In the genomic region with DNA sequence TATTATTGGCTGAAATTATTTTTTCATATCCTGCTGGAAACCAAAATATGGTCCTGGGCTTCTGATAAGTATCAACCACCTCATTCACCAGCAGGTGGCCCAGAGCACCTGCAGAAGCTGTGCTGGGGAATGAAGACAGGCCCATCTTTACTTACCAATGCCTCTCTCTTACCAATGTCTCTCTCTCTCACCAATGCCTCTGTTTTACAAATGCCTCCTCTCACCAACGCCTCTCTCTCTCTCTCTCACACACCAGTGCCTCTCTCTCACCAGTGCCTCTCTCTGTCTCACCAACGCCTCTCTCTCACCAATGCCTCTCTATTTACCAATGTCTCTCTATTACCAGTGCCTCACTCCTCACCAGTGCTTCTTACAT, we compare ENCODE assay signal across 8 cellular contexts. TPM values are rescaled to one million over a fixed set of nuclear protein-coding genes. Genes with fewer than 3 reads are reported as not detected.
DNase-seq lines count a peak whose midpoint lies in the region; ATAC-seq lines count a peak whose summit lies in the region.

No MANE protein-coding gene starts in this region.

- peak overlapping the region; percentile 63 for H3K27ac Mint-ChIP-seq in activated naive CD4-positive, alpha-beta T cell treated with anti-CD3 and anti-CD28 coated beads, Interleukin-2, amount 50 U/mL, for 24 hours

- H3K27me3 Mint-ChIP-seq in activated naive CD4-positive, alpha-beta T cell treated with anti-CD3 and anti-CD28 coated beads, Interleukin-2, amount 50 U/mL, for 24 hours = no peaks in the 10 kb centered on the region

- ATAC-seq in GM19455 (IDR thresholded peaks at IDR 0.05; ENCODE audit: unreplicated experiment) (peak; percentile 44), HG02623 (IDR thresholded peaks at IDR 0.05; ENCODE audit: unreplicated experiment) (no peak)

- peaks cover 63% of the 10 kb centered on the region for H3K4me1 Mint-ChIP-seq in activated naive CD4-positive, alpha-beta T cell treated with anti-CD3 and anti-CD28 coated beads, Interleukin-2, amount 50 U/mL, for 24 hours

- in situ Hi-C loops in Caki2 (cut with HindIII; ENCODE audit: low pct_unique_long_range_greater_than_20kb, low sequenced_read_pairs) = no loop called here

- no peaks in the 10 kb centered on the region for H3K36me3 Mint-ChIP-seq in activated naive CD4-positive, alpha-beta T cell treated with anti-CD3 and anti-CD28 coated beads, Interleukin-2, amount 50 U/mL, for 24 hours

- peak overlapping the region; percentile 50 for H3K4me3 Mint-ChIP-seq in activated naive CD4-positive, alpha-beta T cell treated with anti-CD3 and anti-CD28 coated beads, Interleukin-2, amount 50 U/mL, for 24 hours

- DNase-seq in Caki2 (ENCODE audit: low read depth) = peak; percentile 76
- DNase-seq in NCI-H774 (lab: John Stamatoyannopoulos, UW) = peak; percentile 32
- peak; percentile 22 for DNase-seq in stimulated activated CD8-positive, alpha-beta memory T cell treated with anti-CD3 and anti-CD28 coated beads, Interleukin-4, amount 100 ng/mL, for 24 hours (ENCODE audit: low read depth)
- DNase-seq in epidermal melanocyte (ENCODE audit: insufficient read length, low spot score) = no peak
- no peak for DNase-seq in dermis blood vessel endothelial cell

- no peaks in the 10 kb centered on the region for H3K9me3 Mint-ChIP-seq in activated naive CD4-positive, alpha-beta T cell treated with anti-CD3 and anti-CD28 coated beads, Interleukin-2, amount 50 U/mL, for 24 hours

RNA-seq across cellular contexts. Expression of gene MAL, which starts 2.3 kb away (rescaled TPM):
- 1.4 TPM in 1 of 2 replicates, not detected in the other for total RNA-seq in Caki2 (2014; rRNA removed; shearing (Covaris generic); ENCODE audit: low replicate concordance)
- total RNA-seq in dermis blood vessel endothelial cell = 0.88 and 4.8 TPM in 2 replicates

Comparison
In these comparisons a context has a peak if more than half of its experiments do, and no peak if none do; other contexts are left out.
1. DNase-seq: peak in Caki2 (single experiment), NCI-H774 (single experiment) and stimulated activated CD8-positive, alpha-beta memory T cell treated with anti-CD3 and anti-CD28 coated beads, Interleukin-4, amount 100 ng/mL, for 24 hours (single experiment); none in epidermal melanocyte (single experiment) and dermis blood vessel endothelial cell (single experiment).